26 cellular contexts compared by ENCODE assay signal in genomic region chr1:246350745-246351144, GRCh38.
"Had no signal": no experiment of that assay in that cellular context is flagged by ENCODE, and none has a peak within 500 bp of the region (broad histone marks: within the 10 kb centered on the region; RNA-seq: fewer than 3 reads in every experiment).

No MANE protein-coding gene starts in this region.

- H3K9ac ChIP-seq: neural progenitor cell, parathyroid adenoma had no signal

- DNase-seq: cortex of kidney; effector memory CD8-positive, alpha-beta T cell; erythroblast; esophagus squamous epithelium; foreskin fibroblast; gastrocnemius medialis; head of caudate nucleus; left cardiac atrium; mesendoderm; midbrain; naive thymus-derived CD4-positive, alpha-beta T cell; right lobe of liver; small intestine; stimulated activated CD4-positive, alpha-beta T cell treated with anti-CD3 and anti-CD28 coated beads, Interleukin-12 subunit alpha, Interleukin-12 subunit beta, amount 100 ng/mL, for 4 hours; stimulated activated CD4-positive, alpha-beta T cell treated with anti-CD3 and anti-CD28 coated beads, Interleukin-1b, Interleukin-23, amount 100 ng/mL, for 48 hours; stimulated activated CD4-positive, alpha-beta T cell treated with anti-CD3 and anti-CD28 coated beads, Interleukin-4, amount 100 ng/mL, for 1 hour; stimulated activated CD8-positive, alpha-beta memory T cell treated with anti-CD3 and anti-CD28 coated beads, Interleukin-4, amount 100 ng/mL, for 48 hours; stimulated activated naive CD4-positive, alpha-beta T cell; stimulated activated naive CD8-positive, alpha-beta T cell treated with anti-CD3 and anti-CD28 coated beads, Interleukin-15, amount 100 ng/mL, for 72 hours; transverse colon; upper lobe of right lung had no signal

- H3K79me2 ChIP-seq: parathyroid adenoma had no signal

- H3K4me1 ChIP-seq: esophagus squamous epithelium, gastrocnemius medialis, neural progenitor cell, parathyroid adenoma, right lobe of liver, suprapubic skin, transverse colon, upper lobe of right lung, vagina had no signal

- H3K27ac ChIP-seq: esophagus squamous epithelium, gastrocnemius medialis, neural progenitor cell, parathyroid adenoma, right lobe of liver, suprapubic skin, transverse colon, upper lobe of right lung, vagina had no signal

- H3K9me3 ChIP-seq: esophagus squamous epithelium, gastrocnemius medialis, right lobe of liver, suprapubic skin, transverse colon, upper lobe of right lung, vagina had no signal

- H3K36me3 ChIP-seq: gastrocnemius medialis, neural progenitor cell, right lobe of liver, transverse colon, upper lobe of right lung, vagina had no signal

- H2AFZ ChIP-seq: neural progenitor cell, parathyroid adenoma had no signal

- H3K4me2 ChIP-seq: neural progenitor cell had no signal

- H3K27me3 ChIP-seq: esophagus squamous epithelium, gastrocnemius medialis, neural progenitor cell, right lobe of liver, suprapubic skin, transverse colon, upper lobe of right lung, vagina had no signal

- FAIRE-seq: endometrium had no signal

- H3K4me3 ChIP-seq: esophagus squamous epithelium, gastrocnemius medialis, neural progenitor cell, right lobe of liver, suprapubic skin, transverse colon, upper lobe of right lung, vagina had no signal

- ATAC-seq: effector memory CD8-positive, alpha-beta T cell; gastrocnemius medialis; naive thymus-derived CD4-positive, alpha-beta T cell; stimulated activated naive CD8-positive, alpha-beta T cell treated with anti-CD3 and anti-CD28 coated beads, Interleukin-15, amount 100 ng/mL, for 72 hours; upper lobe of right lung had no signal
